7 cellular contexts compared by ENCODE assay signal in genomic region chr12:96196781-96197180, GRCh38. TPM values are rescaled to one million over a fixed set of nuclear protein-coding genes. Genes with fewer than 3 reads are reported as not detected.
DNase-seq lines count a peak whose midpoint lies in the region; ATAC-seq, FAIRE-seq and TF ChIP-seq lines count a peak whose summit lies in the region.

No MANE protein-coding gene starts in this region.

- no peak for TF ChIP-seq POLR2A in GM12891 (IDR thresholded peaks at IDR 0.05; ENCODE audit: low read depth, low read length)

- H3K9me3 Mint-ChIP-seq in T-cell: no peaks in the 10 kb centered on the region

- POLR2A ChIA-PET in T-cell (lab: Charles Lee): interaction anchor here (0.6 to 1.0 kb wide), 2 partner anchors 9 to 14 kb away, joined by 3 to 4 read pairs; no protein-coding TSS in a partner anchor

- ATAC-seq in T-cell (replicated peaks in 1 of 4) (no peak), HG02763 (IDR thresholded peaks at IDR 0.05; ENCODE audit: unreplicated experiment) (no peak), GM19035 (IDR thresholded peaks at IDR 0.05; ENCODE audit: unreplicated experiment) (no peak)

- 42 to 64% methylated on average over 6 of the region's 6 CpGs for WGBS in esophagus, 2 donors

- H3K4me3 ChIP-seq in esophagus (ENCODE audit: low read depth in 1 of 2, low read length in 2 of 2) (peak overlapping the region in 1 of 2 donors; percentile 100), skeletal muscle cell (ENCODE audit: low read depth, low read length) (peak overlapping the region; percentile 94)

- H3K4me3 Mint-ChIP-seq in T-cell: peak overlapping the region; percentile 98 to 100 (median 99)

- H3K4me1 ChIP-seq in esophagus (ENCODE audit: control insufficient read depth in 2 of 2, insufficient read depth in 2 of 2, low read length in 1 of 2): peaks cover 2% of the 10 kb centered on the region in 2 donors

- H3K4me1 Mint-ChIP-seq in T-cell: peaks cover 62 to 65% (median 64%) of the 10 kb centered on the region in 3 donors

- H3K27me3 ChIP-seq in esophagus (ENCODE audit: control insufficient read depth in 1 of 2, insufficient read depth in 2 of 2, low read length in 2 of 2): no peaks in the 10 kb centered on the region

- FAIRE-seq in GM12891 (lab: Jason Lieb, UNC): peak; percentile 31
- FAIRE-seq in frontal cortex (lab: Jason Lieb, UNC): no peak

- no peak for DNase-seq in GM12891 (ENCODE audit: insufficient read length, low spot score)
- DNase-seq in T-cell: no peak
- peak; percentile 80 for DNase-seq in skeletal muscle cell (ENCODE audit: low read depth)
- DNase-seq in frontal cortex (ENCODE audit: low spot score in 2 of 2): no peak

- peaks cover 11% of the 10 kb centered on the region for H3K36me3 Mint-ChIP-seq in T-cell

- H3K36me3 ChIP-seq in esophagus (ENCODE audit: control insufficient read depth in 2 of 2, insufficient read depth in 2 of 2, low read length in 1 of 2): no peaks in the 10 kb centered on the region

- no peaks in the 10 kb centered on the region for H3K9me3 ChIP-seq in esophagus (ENCODE audit: control insufficient read depth in 2 of 2, insufficient read depth in 1 of 2, low read depth in 1 of 2, low read length in 1 of 2)

- H3K27me3 Mint-ChIP-seq in T-cell: no peaks in the 10 kb centered on the region

- peak overlapping the region; percentile 76 to 97 for H3K27ac ChIP-seq in esophagus (ENCODE audit: low read depth in 2 of 2, low read length in 1 of 2)

- CTCF ChIA-PET in T-cell (lab: Charles Lee): interaction anchor here in 1 of 2 donors (0.9 kb wide), 1 partner anchor 18 kb away, joined by 3 read pairs; no protein-coding TSS in a partner anchor

- peak overlapping the region; percentile 99 for H3K27ac Mint-ChIP-seq in T-cell

TF ChIP-seq in GM12891, 5 proteins besides CTCF, POLR2A, EP300 and RAD21:
- no peak for TF ChIP-seq PAX5 (IDR thresholded peaks at IDR 0.05; ENCODE audit: insufficient read depth, low read length, severe bottlenecking)

RNA-seq across cellular contexts. Expression of gene ELK3, which starts 2.6 kb away (rescaled TPM):
- 0.65 TPM for polyA plus RNA-seq in GM12891 (2012; ENCODE audit: low read depth, missing spikeins)
- total RNA-seq in T-cell (10 to 100 TPM; 33.8 to 62.7 (median 55.5) TPM), frontal cortex (1.6 TPM)
- polyA plus RNA-seq in esophagus: 10 to 100 TPM; 15.8 to 17.0 TPM

Comparison
In these comparisons a context has a peak if more than half of its experiments do, and no peak if none do; other contexts are left out.
1. RNA of gene ELK3, which starts 2.6 kb away (total RNA-seq): 33.8 to 62.7 TPM in T-cell; 1.6 TPM in frontal cortex (single experiment); every median in the first group is over 10 times any median in the second.